Comparison of ENCODE assay signal across 1 cellular context in genomic region chr2:129956171-129956570, GRCh38. TPM values are rescaled to one million over a fixed set of nuclear protein-coding genes. Genes with fewer than 3 reads are reported as not detected.
"Had no signal": no experiment of that assay in that cellular context is flagged by ENCODE, and none has a peak within 500 bp of the region (broad histone marks: within the 10 kb centered on the region; RNA-seq: fewer than 3 reads in every experiment).

No MANE protein-coding gene starts in this region.

RNA-seq across cellular contexts. Expression of gene RAB6C, which starts 23.3 kb away (rescaled TPM):
- polyA plus RNA-seq: GM12878 had no signal
